Comparison of ENCODE assay signal across 11 cellular contexts in genomic region chr3:15197340-15198029, GRCh38.
"Had no signal": no experiment of that assay in that cellular context is flagged by ENCODE, and none has a peak within 500 bp of the region (broad histone marks: within the 10 kb centered on the region; RNA-seq: fewer than 3 reads in every experiment).

No MANE protein-coding gene starts in this region.

- H3K4me1 ChIP-seq: HAP-1 had no signal

- H3K4me2 ChIP-seq: GM23338 had no signal

- DNase-seq: GM23248, GOT3, H7, H9, HCEC 1CT, HFFc6 had no signal

- H2AFZ ChIP-seq: GM23248, GM23338 had no signal

- H3K4me3 ChIP-seq: GM23248, GM23338, HAP-1 had no signal

- H3K9me3 ChIP-seq: HAP-1 had no signal

- H3K9ac ChIP-seq: GM23248 had no signal

- H3K9me3 Mint-ChIP-seq: HFFc6 had no signal

- H3K4me3 Mint-ChIP-seq: GM23338, H9, HFFc6 had no signal

- H3K27ac ChIP-seq: GM23248 had no signal

- ATAC-seq: GM23338, HCT116 had no signal

- H3K27ac Mint-ChIP-seq: GM23338, H9, HFFc6 had no signal

- FAIRE-seq: H1, H54 had no signal

- H3K36me3 ChIP-seq: HAP-1 had no signal

- H3K4me1 Mint-ChIP-seq: GM23338, H9 had no signal
